Comparison of ENCODE assay signal across 29 cellular contexts in the genomic region with DNA sequence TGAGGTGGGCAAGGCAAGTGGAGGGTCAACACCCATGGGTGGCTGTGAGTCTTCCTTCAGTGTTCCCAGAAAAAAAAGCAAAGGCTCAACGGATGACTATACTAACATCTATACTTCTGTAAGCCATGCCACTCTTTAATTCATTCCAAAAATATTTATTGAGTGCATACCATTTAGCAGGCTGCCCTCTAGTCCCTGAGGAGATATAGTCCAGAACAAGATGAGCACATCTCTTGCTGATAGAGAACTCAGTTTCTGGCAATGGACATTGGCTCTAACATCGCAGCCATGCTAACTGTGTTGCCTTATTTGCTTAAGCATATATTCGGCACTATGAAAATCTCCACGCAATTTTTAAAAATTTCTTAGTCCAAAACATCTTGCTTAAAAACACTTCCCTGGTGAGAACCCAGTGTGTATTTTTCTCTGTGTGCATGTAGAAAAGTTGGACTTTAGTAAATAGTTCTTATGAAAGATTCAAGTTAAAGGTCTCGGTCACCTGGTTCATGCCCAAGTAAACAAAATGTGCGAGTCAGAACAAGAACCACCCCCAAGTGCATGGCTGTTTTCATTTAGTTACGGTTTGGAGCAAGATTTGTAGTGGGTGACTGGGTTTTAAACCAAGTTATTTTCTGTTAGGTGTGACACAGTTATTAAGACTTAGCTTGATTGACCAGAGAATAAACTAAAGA.
DNase-seq lines count a peak whose midpoint lies in the region; ATAC-seq, FAIRE-seq and TF ChIP-seq lines count a peak whose summit lies in the region.
"Had no signal": no experiment of that assay in that cellular context is flagged by ENCODE, and none has a peak within 500 bp of the region (broad histone marks: within the 10 kb centered on the region; RNA-seq: fewer than 3 reads in every experiment).

No MANE protein-coding gene starts in this region.

- FAIRE-seq in keratinocyte (lab: Jason Lieb, UNC): no peak
- FAIRE-seq: K562 had no signal

- H3K36me3 Mint-ChIP-seq in activated naive CD4-positive, alpha-beta T cell treated with anti-CD3 and anti-CD28 coated beads, Interleukin-2, amount 50 U/mL, for 72 hours: no peaks in the 10 kb centered on the region
- H3K36me3 Mint-ChIP-seq: immature natural killer cell had no signal

- no peak for ATAC-seq in body of pancreas
- ATAC-seq in esophagus mucosa: no peak
- no peak for ATAC-seq in activated naive CD4-positive, alpha-beta T cell treated with anti-CD3 and anti-CD28 coated beads, Interleukin-2, amount 50 U/mL, for 72 hours
- ATAC-seq: activated T-cell treated with anti-CD3 and anti-CD28 coated beads, Interleukin-2, amount 50 U/mL, for 4 hours; gastroesophageal sphincter; K562; naive thymus-derived CD4-positive, alpha-beta T cell had no signal

- H3K9me1 ChIP-seq in keratinocyte (ENCODE audit: control insufficient read depth, extremely low read depth, insufficient read depth, low read length): no peaks in the 10 kb centered on the region

- in situ Hi-C loops in astrocyte of the cerebellum (cut with HindIII; ENCODE audit: low sequenced_read_pairs): no loop called here

- no peak overlapping the region for H3K9ac ChIP-seq in keratinocyte (ENCODE audit: control insufficient read depth, extremely low read depth, insufficient read depth, low read length)
- H3K9ac ChIP-seq: BLaER1 treated with 17β-estradiol and CSF1 and Interleukin-3, amounts not matched to agents 10 nM and 100 nM had no signal

- dilution Hi-C loops in keratinocyte (cut with MboI; ENCODE audit: extremely low pct_ligation_motif_present, low sequenced_read_pairs): no loop called here

- H3K9me3 ChIP-seq in keratinocyte (ENCODE audit: control insufficient read depth, low read depth, low read length): no peaks in the 10 kb centered on the region
- no peaks in the 10 kb centered on the region for H3K9me3 ChIP-seq in prostate gland
- no peaks in the 10 kb centered on the region for H3K9me3 ChIP-seq in body of pancreas
- H3K9me3 ChIP-seq: BLaER1 treated with 17β-estradiol and CSF1 and Interleukin-3, amounts not matched to agents 10 nM and 100 nM; gastroesophageal sphincter; HAP-1; left ventricle myocardium inferior had no signal

- no peaks in the 10 kb centered on the region for H4K20me1 ChIP-seq in keratinocyte (ENCODE audit: control insufficient read depth, extremely low read depth, insufficient read depth, low read length)
- H4K20me1 ChIP-seq: BLaER1 treated with 17β-estradiol and CSF1 and Interleukin-3, amounts not matched to agents 10 nM and 100 nM had no signal

- H3K79me2 ChIP-seq in keratinocyte (ENCODE audit: control insufficient read depth, insufficient read depth, low read length): peaks cover 17% of the 10 kb centered on the region

- no peak overlapping the region for H2AFZ ChIP-seq in keratinocyte (ENCODE audit: control insufficient read depth, low read length)

- H3K4me3 ChIP-seq in HFF-Myc (replicated peaks; ENCODE audit: low read depth, low read length) (no peak overlapping the region), astrocyte of the cerebellum (ENCODE audit: low read depth, low read length) (no peak overlapping the region), keratinocyte (ENCODE audit: control insufficient read depth in 2 of 3, extremely low read depth in 1 of 3, insufficient read depth in 2 of 3, low read depth in 1 of 3, low read length in 3 of 3) (no peak overlapping the region), prostate gland (no peak overlapping the region), body of pancreas (no peak overlapping the region)
- H3K4me3 ChIP-seq: BLaER1 treated with 17β-estradiol and CSF1 and Interleukin-3, amounts not matched to agents 10 nM and 100 nM; gastroesophageal sphincter; HAP-1; K562; left ventricle myocardium inferior; MG63 had no signal

- DNase-seq in HFF-Myc (ENCODE audit: extremely low read depth, low read depth) (peak; percentile 9), astrocyte of the cerebellum (ENCODE audit: low read depth) (peak; percentile 58), keratinocyte (ENCODE audit: low read depth, low spot score) (no peak), prostate gland (ENCODE audit: low spot score) (peak; percentile 23), body of pancreas (no peak), DMS114 treated with DMSO at 0.1 percent for 48 hours (lab: John Stamatoyannopoulos, UW; ENCODE audit: unreplicated experiment) (no peak)
- no peak for DNase-seq in activated naive CD4-positive, alpha-beta T cell treated with anti-CD3 and anti-CD28 coated beads, Interleukin-2, amount 50 U/mL, for 72 hours (ENCODE audit: low spot score in 2 of 2)
- DNase-seq: activated CD4-positive, alpha-beta T cell treated with anti-CD3 and anti-CD28 coated beads, Interleukin-2, amount 50 U/mL, for 1 hour; activated gamma-delta T cell treated with Interleukin-2 at 50 U/mL for 16 hours; activated T-cell treated with anti-CD3 and anti-CD28 coated beads, Interleukin-2, amount 50 U/mL, for 4 hours; brain microvascular endothelial cell; GF-D8; hypothalamus; immature natural killer cell; left ventricle myocardium inferior; MG63; midbrain; naive thymus-derived CD4-positive, alpha-beta T cell; nucleus accumbens; retina; SW 1271; T-helper 9 cell; trophoblast cell had no signal

- H3K27ac Mint-ChIP-seq in activated naive CD4-positive, alpha-beta T cell treated with anti-CD3 and anti-CD28 coated beads, Interleukin-2, amount 50 U/mL, for 72 hours: no peak overlapping the region
- H3K27ac Mint-ChIP-seq: immature natural killer cell; naive thymus-derived CD4-positive, alpha-beta T cell had no signal

- TF ChIP-seq POLR2A in prostate gland (IDR thresholded peaks at IDR 0.05) (no peak), body of pancreas (IDR thresholded peaks at IDR 0.05) (no peak)

- H3K4me2 ChIP-seq in keratinocyte (ENCODE audit: control insufficient read depth, extremely low read depth, insufficient read depth, low read depth, low read length): peak overlapping the region; percentile 34
- H3K4me2 ChIP-seq: BLaER1 treated with 17β-estradiol and CSF1 and Interleukin-3, amounts not matched to agents 10 nM and 100 nM had no signal

- TF ChIP-seq CTCF in HFF-Myc (IDR thresholded peaks at IDR 0.05; ENCODE audit: low read depth, low read length, missing control alignments) (no peak), astrocyte of the cerebellum (IDR thresholded peaks at IDR 0.05; ENCODE audit: low read depth, low read length, missing control alignments) (no peak), keratinocyte (optimal IDR thresholded peaks at IDR 0.05 in 1 of 3, IDR thresholded peaks at IDR 0.05 in 1 of 3, conservative IDR thresholded peaks at IDR 0.05 in 1 of 3; ENCODE audit: extremely low read depth in 1 of 3, insufficient read depth in 2 of 3, low read length in 3 of 3) (no peak), prostate gland (IDR thresholded peaks at IDR 0.05) (no peak), body of pancreas (IDR thresholded peaks at IDR 0.05) (no peak)

- H3K27ac ChIP-seq in keratinocyte (ENCODE audit: control insufficient read depth, insufficient read depth, low read length) (peak overlapping the region; percentile 72), prostate gland (no peak overlapping the region), body of pancreas (no peak overlapping the region)
- H3K27ac ChIP-seq: BLaER1 treated with 17β-estradiol and CSF1 and Interleukin-3, amounts not matched to agents 10 nM and 100 nM; brain microvascular endothelial cell; gastroesophageal sphincter; left ventricle myocardium inferior; WERI-Rb-1 had no signal

- no peaks in the 10 kb centered on the region for H3K9me3 Mint-ChIP-seq in activated naive CD4-positive, alpha-beta T cell treated with anti-CD3 and anti-CD28 coated beads, Interleukin-2, amount 50 U/mL, for 72 hours

- intact Hi-C loops in prostate gland (cut with DNase I): no loop called here
- intact Hi-C loops in body of pancreas (cut with DNase I): no loop called here

- H3K4me1 ChIP-seq in keratinocyte (ENCODE audit: control insufficient read depth, extremely low read depth, insufficient read depth, low read length) (peaks cover 24% of the 10 kb centered on the region), prostate gland (replicated peaks) (no peaks in the 10 kb centered on the region), body of pancreas (no peaks in the 10 kb centered on the region)
- H3K4me1 ChIP-seq: BLaER1 treated with 17β-estradiol and CSF1 and Interleukin-3, amounts not matched to agents 10 nM and 100 nM; gastroesophageal sphincter; left ventricle myocardium inferior had no signal

- H3K36me3 ChIP-seq in keratinocyte (ENCODE audit: control insufficient read depth in 2 of 2, extremely low read depth in 1 of 2, insufficient read depth in 2 of 2, low read length in 2 of 2): peaks cover 12 to 22% of the 10 kb centered on the region in 2 experiments
- no peaks in the 10 kb centered on the region for H3K36me3 ChIP-seq in prostate gland
- H3K36me3 ChIP-seq in body of pancreas (replicated peaks in 1 of 2; ENCODE audit: insufficient read depth in 1 of 2, low read depth in 2 of 2): no peaks in the 10 kb centered on the region
- H3K36me3 ChIP-seq: BLaER1 treated with 17β-estradiol and CSF1 and Interleukin-3, amounts not matched to agents 10 nM and 100 nM; brain microvascular endothelial cell; gastroesophageal sphincter; WERI-Rb-1 had no signal

- WGBS in prostate gland: 53% methylated on average over 7 of the region's 7 CpGs
- WGBS in body of pancreas, 2 donors: 48 to 55% methylated on average over 7 of the region's 7 CpGs

- no peaks in the 10 kb centered on the region for H3K27me3 ChIP-seq in keratinocyte (ENCODE audit: control insufficient read depth, extremely low read depth, insufficient read depth, low read length)
- no peaks in the 10 kb centered on the region for H3K27me3 ChIP-seq in prostate gland (replicated peaks; ENCODE audit: insufficient read depth)
- H3K27me3 ChIP-seq in body of pancreas: no peaks in the 10 kb centered on the region
- H3K27me3 ChIP-seq: BLaER1 treated with 17β-estradiol and CSF1 and Interleukin-3, amounts not matched to agents 10 nM and 100 nM; brain microvascular endothelial cell; gastroesophageal sphincter; MG63 had no signal

Comparison
In these comparisons a context has a peak if more than half of its experiments do, and no peak if none do; other contexts are left out.
1. DNase-seq: peak in HFF-Myc (single experiment), astrocyte of the cerebellum (single experiment) and prostate gland (single experiment); none in keratinocyte (single experiment), body of pancreas (0 of 4), activated naive CD4-positive, alpha-beta T cell treated with anti-CD3 and anti-CD28 coated beads, Interleukin-2, amount 50 U/mL, for 72 hours (0 of 2) and DMS114 treated with DMSO at 0.1 percent for 48 hours (single experiment).